18 cellular contexts compared by ENCODE assay signal in the genomic region with DNA sequence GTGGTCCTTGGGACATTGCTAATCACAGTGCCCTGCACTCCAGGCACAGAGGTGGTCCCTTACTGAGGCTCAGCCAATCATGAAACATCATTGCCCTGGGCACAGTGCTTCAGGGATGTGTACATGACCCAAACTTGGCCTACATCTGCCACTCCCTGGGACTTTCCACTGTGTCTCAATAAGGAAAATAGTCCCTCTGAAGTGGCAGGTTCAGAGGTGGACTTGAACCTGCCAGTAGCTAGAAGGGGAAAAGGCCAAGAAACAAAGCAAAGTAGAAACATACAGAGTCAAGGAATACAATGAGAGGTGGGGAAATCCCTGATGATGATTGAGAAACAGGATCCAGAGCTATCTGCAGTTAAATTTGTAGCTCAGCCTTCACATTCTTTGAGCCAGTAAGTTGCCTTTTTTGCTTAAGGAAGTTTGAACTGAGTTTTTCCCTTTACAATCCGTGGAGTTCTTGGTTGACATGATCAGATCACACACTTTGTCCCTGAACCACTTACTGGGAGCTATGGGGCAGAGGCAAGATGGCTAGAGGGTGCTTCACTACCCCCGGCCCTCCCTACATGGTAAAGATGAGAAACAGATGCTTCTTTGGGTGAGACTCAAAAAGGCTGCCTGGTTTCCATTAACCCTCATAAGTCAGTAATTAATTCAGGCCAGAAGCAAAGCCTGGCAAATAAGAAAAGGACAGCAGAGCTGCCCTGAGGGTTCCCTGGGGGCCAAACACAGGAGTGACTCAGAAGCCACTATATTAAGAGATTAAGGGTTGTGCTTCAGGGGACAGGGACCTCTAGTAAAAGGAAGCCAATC. TPM values are rescaled to one million over a fixed set of nuclear protein-coding genes. Genes with fewer than 3 reads are reported as not detected.
A peak's percentile ranks its signal among the peaks of the same experiment; 100 is the strongest.
DNase-seq lines count a peak whose midpoint lies in the region; ATAC-seq and TF ChIP-seq lines count a peak whose summit lies in the region.
"Had no signal": no experiment of that assay in that cellular context is flagged by ENCODE, and none has a peak within 500 bp of the region (broad histone marks: within the 10 kb centered on the region; RNA-seq: fewer than 3 reads in every experiment).

No MANE protein-coding gene starts in this region.

- H3K4me1 ChIP-seq in BE2C = peaks cover 41% of the 10 kb centered on the region
- H3K4me1 ChIP-seq: HAP-1 had no signal

- H3K4me3 ChIP-seq in BE2C (ENCODE audit: low read depth, low read length) = no peak overlapping the region
- H3K4me3 ChIP-seq: HAP-1 had no signal

- H3K9me3 ChIP-seq in BE2C = no peaks in the 10 kb centered on the region
- H3K9me3 ChIP-seq: HAP-1 had no signal

- H3K27me3 ChIP-seq in BE2C = no peaks in the 10 kb centered on the region

- H3K36me3 ChIP-seq in BE2C = no peaks in the 10 kb centered on the region
- H3K36me3 ChIP-seq: HAP-1 had no signal

- no peak for ATAC-seq in HG02610 (IDR thresholded peaks at IDR 0.05; ENCODE audit: unreplicated experiment)
- no peak for ATAC-seq in HG03025 (IDR thresholded peaks at IDR 0.05; ENCODE audit: low FRiP score, unreplicated experiment)
- no peak for ATAC-seq in GM21381 (IDR thresholded peaks at IDR 0.05; ENCODE audit: unreplicated experiment)
- ATAC-seq in GM21526 (IDR thresholded peaks at IDR 0.05; ENCODE audit: low FRiP score, unreplicated experiment) = no peak

- peak; percentile 94 for DNase-seq in BE2C
- DNase-seq in NCI-H226 = peak; percentile 41
- peak; percentile 45 for DNase-seq in dedifferentiated amniotic fluid mesenchymal stem cell (ENCODE audit: extremely low spot score)
- peak; percentile 15 for DNase-seq in mucosa of gallbladder (ENCODE audit: low spot score)
- DNase-seq: activated CD4-positive, CD25-positive, alpha-beta regulatory T cell treated with anti-CD3 and anti-CD28 coated beads, Interleukin-2, amount 50 U/mL, for 72 hours; GDM1; kidney glomerular epithelial cell; MM.1S; naive B cell; NCI-H2171 treated with DMSO at 0.1 percent for 48 hours; stimulated activated CD4-positive, alpha-beta T cell treated with anti-CD3 and anti-CD28 coated beads, Interleukin-4, amount 100 ng/mL, for 4 hours; stimulated activated naive CD4-positive, alpha-beta T cell; T-helper 1 cell had no signal

- TF ChIP-seq CTCF in BE2C (IDR thresholded peaks at IDR 0.05; ENCODE audit: low read depth, low read length) = no peak

RNA-seq across cellular contexts. Expression of gene SH3TC2, which starts 57.6 kb away (rescaled TPM):
- 1.4 TPM for polyA plus RNA-seq in BE2C (2012; ENCODE audit: insufficient read depth, insufficient read length, low read depth)
- 2.7 TPM for total RNA-seq in mucosa of gallbladder

Comparison
In these comparisons a context has a peak if more than half of its experiments do, and no peak if none do; other contexts are left out.
1. DNase-seq: peak in every context shown above with its lines; median percentile 94 in BE2C; 45 in dedifferentiated amniotic fluid mesenchymal stem cell; 41 in NCI-H226; 15 in mucosa of gallbladder.